Comparison of ENCODE assay signal across 21 cellular contexts in the genomic region with DNA sequence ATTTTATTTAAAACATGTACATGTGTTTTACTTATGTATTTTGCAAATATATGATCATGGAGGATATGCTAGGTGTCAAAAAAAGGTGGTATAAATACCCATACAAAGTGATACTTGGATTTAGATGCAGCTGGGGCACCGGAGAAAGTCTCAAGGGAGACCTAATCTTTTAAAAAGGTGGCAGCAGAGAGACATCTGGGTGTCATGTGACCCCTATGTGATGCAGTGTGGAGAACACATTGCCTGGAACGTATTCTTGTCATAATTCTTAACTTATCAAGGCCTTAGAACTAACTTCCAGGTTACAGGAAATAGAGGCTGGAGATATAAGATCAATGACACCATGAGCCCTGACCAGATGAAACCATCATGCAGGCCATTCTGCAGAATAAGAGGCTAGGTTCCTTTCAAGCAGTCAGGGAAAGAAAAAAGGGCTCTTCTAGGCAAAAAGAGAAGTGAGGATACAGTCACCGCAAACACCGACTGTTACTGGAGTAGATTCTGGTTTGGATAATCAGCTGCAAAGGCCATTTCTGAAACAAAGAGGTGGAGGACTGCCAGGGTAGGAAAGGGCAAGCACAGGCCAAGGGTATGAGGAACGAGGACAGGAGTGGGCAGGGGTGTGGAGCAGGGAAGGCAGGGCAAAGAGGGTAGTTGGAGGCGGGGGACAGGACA.
A peak's percentile ranks its signal among the peaks of the same experiment; 100 is the strongest.
DNase-seq lines count a peak whose midpoint lies in the region; ATAC-seq and TF ChIP-seq lines count a peak whose summit lies in the region.
"Had no signal": no experiment of that assay in that cellular context is flagged by ENCODE, and none has a peak within 500 bp of the region (broad histone marks: within the 10 kb centered on the region; RNA-seq: fewer than 3 reads in every experiment).

No MANE protein-coding gene starts in this region.

- peaks cover 78% of the 10 kb centered on the region for H3K36me3 ChIP-seq in CD4-positive, CD25-positive, alpha-beta regulatory T cell (ENCODE audit: control insufficient read depth, insufficient read depth, low read length)
- peaks cover 0 to 50% (median 6%) of the 10 kb centered on the region in 3 donors for H3K36me3 ChIP-seq in tibial artery
- H3K36me3 ChIP-seq: sigmoid colon had no signal

- intact Hi-C loops in tibial artery (cut with DNase I; ENCODE audit: low total_unique reads): no loop called here

- peak; percentile 8 for DNase-seq in NCI-H2171 treated with DMSO at 0.1 percent for 48 hours (lab: John Stamatoyannopoulos, UW)
- no peak for DNase-seq in NCI-H2171 (lab: John Stamatoyannopoulos, UW)
- no peak for DNase-seq in CD4-positive, CD25-positive, alpha-beta regulatory T cell
- DNase-seq in WTC11 (ENCODE audit: low spot score): no peak
- DNase-seq in islet precursor cell: peak; percentile 37
- DNase-seq in foreskin keratinocyte: no peak
- DNase-seq in tibial artery: no peak
- DNase-seq: activated CD4-positive, CD25-positive, alpha-beta regulatory T cell treated with anti-CD3 and anti-CD28 coated beads, Interleukin-2, amount 50 U/mL, for 72 hours; activated effector memory CD4-positive, alpha-beta T cell treated with anti-CD3 and anti-CD28 coated beads, Interleukin-2, amount 50 U/mL, for 16 hours; cerebellar nuclear complex; effector CD8-positive, alpha-beta T cell; head of caudate nucleus; NCI-H146; NCI-H345; RPMI8226; sigmoid colon; SK-N-SH; stomach had no signal

- peaks cover 55% of the 10 kb centered on the region for H3K36me3 Mint-ChIP-seq in CD4-positive, CD25-positive, alpha-beta regulatory T cell
- no peaks in the 10 kb centered on the region for H3K36me3 Mint-ChIP-seq in WTC11

- H3K4me1 Mint-ChIP-seq in CD4-positive, CD25-positive, alpha-beta regulatory T cell: peaks cover 3 to 56% (median 23%) of the 10 kb centered on the region in 4 donors
- H3K4me1 Mint-ChIP-seq in WTC11: peaks cover 17% of the 10 kb centered on the region

- no peak for ATAC-seq in CD4-positive, CD25-positive, alpha-beta regulatory T cell (ENCODE audit: low read depth in 2 of 2)
- ATAC-seq in WTC11 (no peak), GM18511 (IDR thresholded peaks at IDR 0.05; ENCODE audit: unreplicated experiment) (no peak), foreskin keratinocyte (no peak)

- H3K27me3 Mint-ChIP-seq in CD4-positive, CD25-positive, alpha-beta regulatory T cell: no peaks in the 10 kb centered on the region
- no peaks in the 10 kb centered on the region for H3K27me3 Mint-ChIP-seq in WTC11 (ENCODE audit: low read depth)

- TF ChIP-seq CTCF in WTC11 (IDR thresholded peaks at IDR 0.05): no peak
- no peak for TF ChIP-seq CTCF in foreskin keratinocyte (conservative IDR thresholded peaks at IDR 0.05)
- no peak for TF ChIP-seq CTCF in tibial artery (IDR thresholded peaks at IDR 0.05)

- H3K27ac ChIP-seq in CD4-positive, CD25-positive, alpha-beta regulatory T cell (ENCODE audit: insufficient read depth, low read length, poor library complexity, severe bottlenecking): no peak overlapping the region
- H3K27ac ChIP-seq in foreskin keratinocyte (no peak overlapping the region), tibial artery (no peak overlapping the region)
- H3K27ac ChIP-seq: 22Rv1, sigmoid colon, stomach, upper lobe of left lung had no signal

- H3K4me3 ChIP-seq in CD4-positive, CD25-positive, alpha-beta regulatory T cell (ENCODE audit: low read depth, low read length): no peak overlapping the region
- H3K4me3 ChIP-seq in tibial artery: no peak overlapping the region
- H3K4me3 ChIP-seq: sigmoid colon, stomach, upper lobe of left lung had no signal

- peak overlapping the region in 2 of 3 donors; percentile 68 to 70 for H3K27ac Mint-ChIP-seq in CD4-positive, CD25-positive, alpha-beta regulatory T cell
- no peak overlapping the region for H3K27ac Mint-ChIP-seq in WTC11

- peak overlapping the region in 1 of 4 donors; percentile 39 for H3K4me3 Mint-ChIP-seq in CD4-positive, CD25-positive, alpha-beta regulatory T cell
- no peak overlapping the region for H3K4me3 Mint-ChIP-seq in WTC11

- H3K9me3 Mint-ChIP-seq in CD4-positive, CD25-positive, alpha-beta regulatory T cell: no peaks in the 10 kb centered on the region
- no peaks in the 10 kb centered on the region for H3K9me3 Mint-ChIP-seq in WTC11

- no peaks in the 10 kb centered on the region for H3K27me3 ChIP-seq in CD4-positive, CD25-positive, alpha-beta regulatory T cell (ENCODE audit: control insufficient read depth, insufficient read depth, low read length)
- H3K27me3 ChIP-seq in foreskin keratinocyte (no peaks in the 10 kb centered on the region), tibial artery (no peaks in the 10 kb centered on the region)
- H3K27me3 ChIP-seq: sigmoid colon, stomach, upper lobe of left lung had no signal

- POLR2A ChIA-PET in WTC11 (lab: Charles Lee): no interaction called here

- CTCF ChIA-PET in WTC11 (lab: Charles Lee): interaction anchor here (1.5 to 2.5 kb wide), 3 partner anchors 8 to 151 kb away, joined by 7 to 20 read pairs (median 14); no protein-coding TSS in a partner anchor

- H3K4me1 ChIP-seq in CD4-positive, CD25-positive, alpha-beta regulatory T cell (ENCODE audit: control insufficient read depth, insufficient read depth, low read length, poor library complexity, severe bottlenecking): peaks cover 4% of the 10 kb centered on the region
- peaks cover 13% of the 10 kb centered on the region for H3K4me1 ChIP-seq in foreskin keratinocyte
- peaks cover 0 to 15% (median 5%) of the 10 kb centered on the region in 4 donors for H3K4me1 ChIP-seq in tibial artery

- H3K9me3 ChIP-seq in CD4-positive, CD25-positive, alpha-beta regulatory T cell (ENCODE audit: control insufficient read depth in 2 of 2, low read length in 2 of 2): no peaks in the 10 kb centered on the region
- no peaks in the 10 kb centered on the region for H3K9me3 ChIP-seq in tibial artery
- H3K9me3 ChIP-seq: sigmoid colon, SK-N-SH, stomach, upper lobe of left lung had no signal

TF ChIP-seq in WTC11, 78 proteins besides CTCF, POLR2A, EP300 and RAD21:
- TF ChIP-seq CREB1 (CRISPR knock-in tag; IDR thresholded peaks at IDR 0.05) (no peak), USF1 (CRISPR knock-in tag; IDR thresholded peaks at IDR 0.05) (0 out of 2 replicates have a peak, but pooled peaks have one; percentile 25)
- TF ChIP-seq, protein P1, sequence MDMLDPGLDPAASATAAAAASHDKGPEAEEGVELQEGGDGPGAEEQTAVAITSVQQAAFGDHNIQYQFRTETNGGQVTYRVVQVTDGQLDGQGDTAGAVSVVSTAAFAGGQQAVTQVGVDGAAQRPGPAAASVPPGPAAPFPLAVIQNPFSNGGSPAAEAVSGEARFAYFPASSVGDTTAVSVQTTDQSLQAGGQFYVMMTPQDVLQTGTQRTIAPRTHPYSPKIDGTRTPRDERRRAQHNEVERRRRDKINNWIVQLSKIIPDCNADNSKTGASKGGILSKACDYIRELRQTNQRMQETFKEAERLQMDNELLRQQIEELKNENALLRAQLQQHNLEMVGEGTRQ (CRISPR knock-in tag; IDR thresholded peaks at IDR 0.05): peak; percentile 38; the same call in 1 of the 2 replicates

Comparison
In these comparisons a context has a peak if more than half of its experiments do, and no peak if none do; other contexts are left out.
1. DNase-seq: peak in NCI-H2171 treated with DMSO at 0.1 percent for 48 hours (single experiment) and islet precursor cell (single experiment); none in NCI-H2171 (single experiment), CD4-positive, CD25-positive, alpha-beta regulatory T cell (0 of 3), WTC11 (single experiment), foreskin keratinocyte (0 of 2) and tibial artery (0 of 2).